ENCODE assay signal across 16 cellular contexts in genomic region chr14:90499121-90499520, GRCh38.
A peak's percentile ranks its signal among the peaks of the same experiment; 100 is the strongest.
DNase-seq lines count a peak whose midpoint lies in the region; TF ChIP-seq lines count a peak whose summit lies in the region.
"Had no signal": no experiment of that assay in that cellular context is flagged by ENCODE, and none has a peak within 500 bp of the region (broad histone marks: within the 10 kb centered on the region; RNA-seq: fewer than 3 reads in every experiment).

No MANE protein-coding gene starts in this region.

- intact Hi-C loops in Caco-2 (cut with micrococcal nuclease; ENCODE audit: unreplicated experiment) (no loop called here), CD14-positive monocyte (cut with micrococcal nuclease) (no loop called here)

- CTCF ChIA-PET in Caco-2 (lab: Charles Lee), result no interaction called here

- H2AK5ac ChIP-seq in mesenchymal stem cell (ENCODE audit: low read length, severe bottlenecking), result no peak overlapping the region

- 76% methylated on average over 6 of the region's 6 CpGs for WGBS in mesenchymal stem cell

- H2BK120ac ChIP-seq in mesenchymal stem cell (ENCODE audit: low read depth, low read length), result no peak overlapping the region

- H3K4me3 Mint-ChIP-seq in Caco-2 (ENCODE audit: unreplicated experiment), result no peak overlapping the region
- H3K4me3 Mint-ChIP-seq in chondrocyte (ENCODE audit: unreplicated experiment), result no peak overlapping the region
- H3K4me3 Mint-ChIP-seq in neural crest cell, result no peak overlapping the region
- H3K4me3 Mint-ChIP-seq in CD14-positive monocyte, result no peak overlapping the region
- H3K4me3 Mint-ChIP-seq: CD4-positive, CD25-positive, alpha-beta regulatory T cell; H9 had no signal

- H2AFZ ChIP-seq in mesenchymal stem cell (ENCODE audit: low read depth, low read length), result no peak overlapping the region
- H2AFZ ChIP-seq: GM23248 had no signal

- no peak overlapping the region for H3K4me3 ChIP-seq in Caco-2 (ENCODE audit: low read depth, low read length)
- no peak overlapping the region for H3K4me3 ChIP-seq in mesenchymal stem cell (ENCODE audit: insufficient read depth in 1 of 2, low read depth in 1 of 2, low read length in 2 of 2)
- H3K4me3 ChIP-seq: A549, BLaER1, GM23248 had no signal

- H4K91ac ChIP-seq in mesenchymal stem cell (ENCODE audit: low read length), result no peak overlapping the region

- BruUV-seq in Caco-2 (replicated peaks; lab: Mats Ljungman, UMichigan), result no TSS peak

- H3K27ac Mint-ChIP-seq in Caco-2 (ENCODE audit: unreplicated experiment) (peak overlapping the region; percentile 50), chondrocyte (ENCODE audit: unreplicated experiment) (no peak overlapping the region), neural crest cell (ENCODE audit: unreplicated experiment) (peak overlapping the region; percentile 53), CD14-positive monocyte (no peak overlapping the region)
- H3K27ac Mint-ChIP-seq: CD4-positive, CD25-positive, alpha-beta regulatory T cell had no signal

- H3K4me1 ChIP-seq in Caco-2, result peaks cover 58% of the 10 kb centered on the region
- peaks cover 9% of the 10 kb centered on the region for H3K4me1 ChIP-seq in mesenchymal stem cell (ENCODE audit: control insufficient read depth, insufficient read depth, low read depth, low read length)
- H3K4me1 ChIP-seq: BLaER1 had no signal

- H3K27me3 Mint-ChIP-seq in Caco-2 (ENCODE audit: insufficient read depth, unreplicated experiment) (no peaks in the 10 kb centered on the region), chondrocyte (ENCODE audit: low read depth) (peaks cover 22% of the 10 kb centered on the region), neural crest cell (ENCODE audit: low read depth) (peaks cover 36% of the 10 kb centered on the region), CD14-positive monocyte (ENCODE audit: low read depth in 3 of 3) (peaks cover 5 to 10% (median 9%) of the 10 kb centered on the region in 3 donors)

- H3K4ac ChIP-seq in mesenchymal stem cell (ENCODE audit: low read depth in 1 of 2, low read length in 2 of 2), result no peak overlapping the region

- H2BK12ac ChIP-seq in mesenchymal stem cell (ENCODE audit: low read length in 2 of 2), result no peak overlapping the region

- H3K36me3 ChIP-seq in Caco-2 (ENCODE audit: control insufficient read depth, insufficient read depth, low read length) (no peaks in the 10 kb centered on the region), mesenchymal stem cell (ENCODE audit: control insufficient read depth in 1 of 2, insufficient read depth in 2 of 2, low read depth in 1 of 2, low read length in 2 of 2) (no peaks in the 10 kb centered on the region)
- H3K36me3 ChIP-seq: BLaER1 had no signal

- no peak overlapping the region for H3K14ac ChIP-seq in mesenchymal stem cell (ENCODE audit: low read length in 2 of 2)

- H3K27me3 ChIP-seq in Caco-2 (replicated peaks; ENCODE audit: control insufficient read depth, insufficient read depth, low read length) (no peaks in the 10 kb centered on the region), mesenchymal stem cell (ENCODE audit: control insufficient read depth in 1 of 2, insufficient read depth in 1 of 2, low read length in 2 of 2) (peaks cover 27 to 45% of the 10 kb centered on the region in 2 experiments)
- H3K27me3 ChIP-seq: BLaER1 had no signal

- no peak overlapping the region for H2BK5ac ChIP-seq in mesenchymal stem cell (ENCODE audit: low read depth, low read length, poor library complexity, severe bottlenecking)

- TF ChIP-seq CTCF in Caco-2 (IDR thresholded peaks at IDR 0.05; ENCODE audit: insufficient read depth in 1 of 2, low read depth in 1 of 2, low read length in 1 of 2, severe bottlenecking in 1 of 2, unreplicated experiment in 1 of 2) (no peak), chondrocyte (IDR thresholded peaks at IDR 0.05) (no peak), neural crest cell (conservative IDR thresholded peaks at IDR 0.05) (no peak), CD14-positive monocyte (IDR thresholded peaks at IDR 0.05) (no peak)

- peaks cover 27% of the 10 kb centered on the region for H3K36me3 Mint-ChIP-seq in Caco-2 (ENCODE audit: insufficient read depth, unreplicated experiment)
- no peaks in the 10 kb centered on the region for H3K36me3 Mint-ChIP-seq in chondrocyte (ENCODE audit: low read depth)
- H3K36me3 Mint-ChIP-seq in neural crest cell (ENCODE audit: low read depth), result no peaks in the 10 kb centered on the region
- no peaks in the 10 kb centered on the region for H3K36me3 Mint-ChIP-seq in CD14-positive monocyte

- H2BK15ac ChIP-seq in mesenchymal stem cell (ENCODE audit: low read depth, poor library complexity, severe bottlenecking), result no peak overlapping the region

- H3K4me1 Mint-ChIP-seq in Caco-2 (ENCODE audit: low read depth, unreplicated experiment) (peaks cover 42% of the 10 kb centered on the region), chondrocyte (ENCODE audit: low read depth) (peaks cover 6% of the 10 kb centered on the region), neural crest cell (peaks cover 5% of the 10 kb centered on the region), CD14-positive monocyte (peaks cover 10% of the 10 kb centered on the region)

- H3K27ac ChIP-seq in mesenchymal stem cell (ENCODE audit: low read length, poor library complexity, severe bottlenecking), result no peak overlapping the region
- H3K27ac ChIP-seq: A549, BLaER1, GM23248 had no signal

- H3K9me3 ChIP-seq in Caco-2 (no peaks in the 10 kb centered on the region), mesenchymal stem cell (ENCODE audit: control insufficient read depth, low read length) (no peaks in the 10 kb centered on the region)
- H3K9me3 ChIP-seq: A549, BLaER1 had no signal

- no peak overlapping the region for H4K8ac ChIP-seq in mesenchymal stem cell (ENCODE audit: low read length)

- H3K79me1 ChIP-seq in mesenchymal stem cell (replicated peaks; ENCODE audit: low read length, poor library complexity, severe bottlenecking), result no peaks in the 10 kb centered on the region

- no peak overlapping the region for H3K23ac ChIP-seq in mesenchymal stem cell (ENCODE audit: low read length in 2 of 2)

- H3K18ac ChIP-seq in mesenchymal stem cell (ENCODE audit: low read depth in 1 of 2, low read length in 2 of 2), result no peak overlapping the region

- H3K9me3 Mint-ChIP-seq in Caco-2 (ENCODE audit: unreplicated experiment) (peaks cover 13% of the 10 kb centered on the region), chondrocyte (ENCODE audit: low read depth) (no peaks in the 10 kb centered on the region), neural crest cell (peaks cover 6% of the 10 kb centered on the region), CD14-positive monocyte (no peaks in the 10 kb centered on the region)
- H3K9me3 Mint-ChIP-seq: H9 had no signal

- no peak overlapping the region for H3K4me2 ChIP-seq in mesenchymal stem cell (ENCODE audit: low read length, poor library complexity, severe bottlenecking)
- H3K4me2 ChIP-seq: A549, BLaER1 had no signal

- H3K9ac ChIP-seq in mesenchymal stem cell (ENCODE audit: low read length), result no peak overlapping the region
- H3K9ac ChIP-seq: BLaER1, GM23248 had no signal

- POLR2A ChIA-PET in Caco-2 (lab: Charles Lee), result no interaction called here

- no peak for DNase-seq in Caco-2
- DNase-seq in D341Med (ENCODE audit: low spot score), result peak; percentile 5
- peak; percentile 33 for DNase-seq in chondrocyte (ENCODE audit: low spot score)
- no peak for DNase-seq in neural crest cell (ENCODE audit: low read depth, low spot score)
- no peak for DNase-seq in mesenchymal stem cell
- no peak for DNase-seq in CD14-positive monocyte (ENCODE audit: low spot score)
- no peak for DNase-seq in germinal center (ENCODE audit: low spot score)
- no peak for DNase-seq in stimulated activated CD4-positive, alpha-beta T cell treated with anti-CD3 and anti-CD28 coated beads, Interleukin-2, amount 100 ng/mL, for 48 hours
- DNase-seq: CD4-positive, CD25-positive, alpha-beta regulatory T cell; DMS153; DMS79 treated with DMSO at 0.1 percent for 48 hours; EL; GM23248; H9 had no signal

Comparison
In these comparisons a context has a peak if more than half of its experiments do, and no peak if none do; other contexts are left out.
1. DNase-seq: peak in D341Med (single experiment) and chondrocyte (single experiment); none in Caco-2 (0 of 2), neural crest cell (single experiment), mesenchymal stem cell (single experiment), CD14-positive monocyte (single experiment), germinal center (single experiment) and stimulated activated CD4-positive, alpha-beta T cell treated with anti-CD3 and anti-CD28 coated beads, Interleukin-2, amount 100 ng/mL, for 48 hours (0 of 2).
2. H3K27ac Mint-ChIP-seq: peak in Caco-2 (single experiment) and neural crest cell (single experiment); none in chondrocyte (single experiment) and CD14-positive monocyte (0 of 7).